Comparison of ENCODE assay signal across 16 cellular contexts in genomic region chr4:61630548-61630947, GRCh38.
DNase-seq lines count a peak whose midpoint lies in the region; ATAC-seq and TF ChIP-seq lines count a peak whose summit lies in the region.
"Had no signal": no experiment of that assay in that cellular context is flagged by ENCODE, and none has a peak within 500 bp of the region (broad histone marks: within the 10 kb centered on the region; RNA-seq: fewer than 3 reads in every experiment).

No MANE protein-coding gene starts in this region.

- peaks cover 22% of the 10 kb centered on the region for H3K9me3 Mint-ChIP-seq in mesothelial cell of epicardium

- TF ChIP-seq CTCF in mesothelial cell of epicardium (IDR thresholded peaks at IDR 0.05; ENCODE audit: unreplicated experiment) = no peak

- H3K27ac Mint-ChIP-seq in mesothelial cell of epicardium = peak overlapping the region; percentile 1
- H3K27ac Mint-ChIP-seq: B cell; CD4-positive, CD25-positive, alpha-beta regulatory T cell; CD8-positive, alpha-beta T cell; HFFc6 had no signal

- H3K4me3 Mint-ChIP-seq in mesothelial cell of epicardium = no peak overlapping the region
- H3K4me3 Mint-ChIP-seq: B cell; CD4-positive, CD25-positive, alpha-beta regulatory T cell; CD8-positive, alpha-beta T cell; HFFc6 had no signal

- ATAC-seq in HG02870 (IDR thresholded peaks at IDR 0.05; ENCODE audit: unreplicated experiment) = no peak
- ATAC-seq: CD8-positive, alpha-beta T cell had no signal

- peak; percentile 1 for DNase-seq in DMS 273 (lab: John Stamatoyannopoulos, UW; ENCODE audit: unreplicated experiment)
- no peak for DNase-seq in DMS 273 treated with DMSO at 0.1 percent for 48 hours (lab: John Stamatoyannopoulos, UW)
- DNase-seq in fibroblast of peridontal ligament (ENCODE audit: extremely low read depth) = peak; percentile 5
- no peak for DNase-seq in mesothelial cell of epicardium (ENCODE audit: low spot score in 2 of 2, unreplicated experiment in 2 of 2)
- DNase-seq in NCI-H2171 (lab: John Stamatoyannopoulos, UW) = no peak
- DNase-seq in central memory CD4-positive, alpha-beta T cell = no peak
- DNase-seq: Caco-2; CD4-positive, CD25-positive, alpha-beta regulatory T cell; CD8-positive, alpha-beta T cell; DMS53; DMS79 treated with DMSO at 0.1 percent for 48 hours; GF-D8; GOT3; HFFc6 had no signal

- no peaks in the 10 kb centered on the region for H3K27me3 Mint-ChIP-seq in mesothelial cell of epicardium (ENCODE audit: low read depth)
- H3K27me3 Mint-ChIP-seq: B cell; CD4-positive, CD25-positive, alpha-beta regulatory T cell had no signal

- H3K4me1 Mint-ChIP-seq in mesothelial cell of epicardium = no peaks in the 10 kb centered on the region
- H3K4me1 Mint-ChIP-seq: B cell; CD4-positive, CD25-positive, alpha-beta regulatory T cell had no signal

- H3K36me3 Mint-ChIP-seq in mesothelial cell of epicardium = peaks cover 21% of the 10 kb centered on the region
- H3K36me3 Mint-ChIP-seq: CD4-positive, CD25-positive, alpha-beta regulatory T cell; CD8-positive, alpha-beta T cell had no signal

Comparison
In these comparisons a context has a peak if more than half of its experiments do, and no peak if none do; other contexts are left out.
1. DNase-seq: peak in DMS 273 (single experiment) and fibroblast of peridontal ligament (single experiment); none in DMS 273 treated with DMSO at 0.1 percent for 48 hours (single experiment), mesothelial cell of epicardium (0 of 2), NCI-H2171 (single experiment) and central memory CD4-positive, alpha-beta T cell (single experiment).